8 cellular contexts compared by ENCODE assay signal in the genomic region with DNA sequence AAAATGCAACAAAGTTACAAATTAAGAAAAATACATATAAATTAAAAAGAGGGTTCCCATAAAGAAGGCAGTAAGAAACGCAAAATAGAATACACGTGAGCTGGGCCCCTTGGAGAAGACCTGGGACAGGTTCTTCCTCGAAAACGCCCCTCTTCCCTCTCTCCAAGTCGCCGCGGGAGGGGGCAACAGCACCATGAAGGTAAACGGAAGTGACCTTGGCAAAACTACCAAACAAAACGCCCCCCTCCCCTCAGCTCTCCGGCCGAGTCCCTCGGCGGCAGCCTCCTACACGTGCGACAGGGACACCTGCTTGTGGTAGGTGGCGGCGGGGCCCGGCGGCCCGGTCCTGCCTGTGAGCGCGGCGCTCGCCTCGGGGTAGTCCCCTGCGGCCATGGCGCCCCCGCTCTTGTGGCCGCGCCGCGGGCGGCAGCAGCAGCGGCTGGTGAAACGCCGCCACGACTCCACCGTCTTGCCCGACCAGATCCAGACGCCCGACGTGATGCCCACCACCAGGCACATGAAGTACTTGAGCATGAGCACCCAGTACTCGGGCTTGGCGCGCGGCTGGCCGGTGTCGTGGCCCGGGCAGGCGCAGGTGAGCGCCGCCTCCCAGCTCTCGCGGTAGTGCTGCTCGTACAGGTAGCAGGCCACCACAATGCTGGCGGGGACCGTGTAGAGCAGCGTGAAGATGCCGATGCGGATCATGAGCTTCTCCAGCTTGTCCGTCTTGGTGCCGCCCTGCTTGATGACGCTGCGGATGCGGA. TPM values are rescaled to one million over a fixed set of nuclear protein-coding genes. Genes with fewer than 3 reads are reported as not detected.
DNase-seq lines count a peak whose midpoint lies in the region; ATAC-seq and TF ChIP-seq lines count a peak whose summit lies in the region.

No MANE protein-coding gene starts in this region.

- TF ChIP-seq CTCF in spleen (IDR thresholded peaks at IDR 0.05 in 8 of 11, conservative IDR thresholded peaks at IDR 0.05 in 3 of 11), result no peak

- POLR2A ChIA-PET in activated CD8-positive, alpha-beta T cell treated with anti-CD3 and anti-CD28 coated beads, Interleukin-2, amount 10 ng/mL, durations not matched to agents 7 days and 5 days (lab: Charles Lee), result interaction anchor here (0.9 kb wide), 1 partner anchor 56 kb away, joined by 4 read pairs; a partner anchor contains a TSS

- no peak overlapping the region for H3K27ac ChIP-seq in spleen

- 31 to 57% (median 48%) methylated on average over 27 to 65 of the region's 65 CpGs for WGBS in spleen, 5 donors

- H3K4me3 Mint-ChIP-seq in activated CD8-positive, alpha-beta T cell treated with anti-CD3 and anti-CD28 coated beads, Interleukin-2, amount 10 ng/mL, durations not matched to agents 7 days and 5 days, result peak overlapping the region; percentile 78

- peaks cover 29% of the 10 kb centered on the region for H3K4me1 Mint-ChIP-seq in activated CD8-positive, alpha-beta T cell treated with anti-CD3 and anti-CD28 coated beads, Interleukin-2, amount 10 ng/mL, durations not matched to agents 7 days and 5 days (ENCODE audit: low read depth)

- CTCF ChIA-PET in activated CD8-positive, alpha-beta T cell treated with anti-CD3 and anti-CD28 coated beads, Interleukin-2, amount 10 ng/mL, durations not matched to agents 7 days and 5 days (lab: Charles Lee), result interaction anchor here (0.7 to 1.8 kb wide), 6 partner anchors 19 to 273 kb away, joined by 3 to 5 read pairs (median 4); no protein-coding TSS in a partner anchor

- peak overlapping the region; percentile 45 for H3K27ac Mint-ChIP-seq in activated CD8-positive, alpha-beta T cell treated with anti-CD3 and anti-CD28 coated beads, Interleukin-2, amount 10 ng/mL, durations not matched to agents 7 days and 5 days

- no peak for ATAC-seq in activated CD8-positive, alpha-beta T cell treated with anti-CD3 and anti-CD28 coated beads, Interleukin-2, amount 10 ng/mL, durations not matched to agents 7 days and 5 days
- ATAC-seq in GM21717 (IDR thresholded peaks at IDR 0.05; ENCODE audit: unreplicated experiment), result no peak

- H3K4me1 ChIP-seq in spleen, result peaks cover 23 to 55% (median 49%) of the 10 kb centered on the region in 6 donors

- no peaks in the 10 kb centered on the region for H3K9me3 Mint-ChIP-seq in activated CD8-positive, alpha-beta T cell treated with anti-CD3 and anti-CD28 coated beads, Interleukin-2, amount 10 ng/mL, durations not matched to agents 7 days and 5 days (ENCODE audit: insufficient read depth)

- no peaks in the 10 kb centered on the region for H3K9me3 ChIP-seq in iPS-18c (ENCODE audit: control insufficient read depth, insufficient read depth, low read length)
- H3K9me3 ChIP-seq in spleen, result no peaks in the 10 kb centered on the region

- H3K36me3 Mint-ChIP-seq in activated CD8-positive, alpha-beta T cell treated with anti-CD3 and anti-CD28 coated beads, Interleukin-2, amount 10 ng/mL, durations not matched to agents 7 days and 5 days (ENCODE audit: low read depth), result no peaks in the 10 kb centered on the region

- intact Hi-C loops in spleen (cut with DNase I; ENCODE audit: low total_unique reads), result loop anchor here (5.0 kb wide), 1 partner anchor 210 kb away; no protein-coding TSS in a partner anchor

- peaks cover 0 to 22% (median 0%) of the 10 kb centered on the region in 7 donors for H3K27me3 ChIP-seq in spleen (replicated peaks in 1 of 7)

- no peak for TF ChIP-seq POLR2A in spleen (IDR thresholded peaks at IDR 0.05)

- H3K4me3 ChIP-seq in iPS-18c (ENCODE audit: insufficient read depth, low read depth, low read length), result peak overlapping the region; percentile 71
- H3K4me3 ChIP-seq in spleen, result peak overlapping the region in 6 of 8 donors; percentile 21 to 89 (median 61)

- peaks cover 56% of the 10 kb centered on the region for H3K27me3 Mint-ChIP-seq in activated CD8-positive, alpha-beta T cell treated with anti-CD3 and anti-CD28 coated beads, Interleukin-2, amount 10 ng/mL, durations not matched to agents 7 days and 5 days (ENCODE audit: low read depth)

- peaks cover 0 to 27% (median 0%) of the 10 kb centered on the region in 6 donors for H3K36me3 ChIP-seq in spleen

- DNase-seq in NCI-H2227 (lab: John Stamatoyannopoulos, UW; ENCODE audit: unreplicated experiment) (peak; percentile 49), NCI-H2227 treated with DMSO at 0.1 percent for 48 hours (lab: John Stamatoyannopoulos, UW) (no peak), spleen (peak; percentile 82), cerebellar cortex (ENCODE audit: low spot score) (no peak), NCI-H82 treated with DMSO at 0.1 percent for 48 hours (lab: John Stamatoyannopoulos, UW; ENCODE audit: unreplicated experiment) (no peak)
- no peak for DNase-seq in activated CD8-positive, alpha-beta T cell treated with anti-CD3 and anti-CD28 coated beads, Interleukin-2, amount 10 ng/mL, durations not matched to agents 7 days and 5 days

RNA-seq across cellular contexts. Expression of a gene that starts 2.8 kb away (rescaled TPM):
- under 1 TPM; 0.34 to 0.50 TPM for total RNA-seq in activated CD8-positive, alpha-beta T cell treated with anti-CD3 and anti-CD28 coated beads, Interleukin-2, amount 10 ng/mL, durations not matched to agents 7 days and 5 days
- total RNA-seq in spleen, result 10 to 100 TPM in 1 of 7 donors, 1 to 10 TPM in 6; 4.0 to 11.4 (median 6.6) TPM
- 1 to 10 TPM in 1 of 3 donors, under 1 TPM in 2; 0.35 to 1.1 (median 0.38) TPM for polyA plus RNA-seq in spleen

RNA-seq across cellular contexts. Expression of a gene that starts 55.4 kb away (rescaled TPM):
- total RNA-seq in activated CD8-positive, alpha-beta T cell treated with anti-CD3 and anti-CD28 coated beads, Interleukin-2, amount 10 ng/mL, durations not matched to agents 7 days and 5 days, result 1 to 10 TPM; 6.1 to 6.3 TPM
- 10 to 100 TPM; 14.0 to 22.8 (median 16.6) TPM for total RNA-seq in spleen
- polyA plus RNA-seq in spleen, result 1 to 10 TPM; 4.7 to 8.1 (median 5.4) TPM

Comparison
In these comparisons a context has a peak if more than half of its experiments do, and no peak if none do; other contexts are left out.
1. DNase-seq: peak in NCI-H2227 (single experiment) and spleen (single experiment); none in NCI-H2227 treated with DMSO at 0.1 percent for 48 hours (single experiment), activated CD8-positive, alpha-beta T cell treated with anti-CD3 and anti-CD28 coated beads, Interleukin-2, amount 10 ng/mL, durations not matched to agents 7 days and 5 days (single experiment), cerebellar cortex (single experiment) and NCI-H82 treated with DMSO at 0.1 percent for 48 hours (single experiment).